ENCODE assay signal across 26 cellular contexts in the genomic region with DNA sequence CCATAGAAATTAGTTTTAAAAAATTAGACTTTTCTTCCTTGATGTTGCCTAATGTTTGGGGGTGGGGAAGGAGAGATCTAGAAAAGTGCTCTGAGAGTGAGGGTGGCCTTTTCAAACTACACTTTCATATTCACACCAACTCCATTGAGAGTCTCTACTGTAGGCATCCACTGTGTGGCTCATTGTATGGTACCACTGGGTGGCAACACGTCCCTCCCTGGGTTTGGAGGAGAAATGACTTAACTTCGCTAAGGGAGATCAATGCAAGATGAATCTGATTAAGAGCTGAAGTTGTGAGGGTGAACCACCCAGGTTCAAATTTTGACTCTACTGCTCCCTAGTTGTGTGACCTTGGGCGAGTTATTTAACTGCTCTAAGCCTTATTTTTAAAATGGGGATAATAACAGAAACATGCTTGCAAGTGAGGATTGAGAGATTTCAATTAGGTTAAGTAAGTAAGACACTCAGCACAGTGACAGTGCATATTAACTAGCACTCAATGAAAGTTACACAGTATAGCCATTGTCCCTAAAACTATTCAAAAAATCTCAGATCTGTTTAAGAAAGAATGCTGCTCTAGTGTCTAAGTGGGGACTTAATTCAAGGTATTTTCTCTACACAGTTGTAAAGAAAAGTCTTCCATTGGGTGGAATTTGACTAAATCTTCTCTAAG.
DNase-seq lines count a peak whose midpoint lies in the region; ATAC-seq and TF ChIP-seq lines count a peak whose summit lies in the region.
"Had no signal": no experiment of that assay in that cellular context is flagged by ENCODE, and none has a peak within 500 bp of the region (broad histone marks: within the 10 kb centered on the region; RNA-seq: fewer than 3 reads in every experiment).

No MANE protein-coding gene starts in this region.

- no peaks in the 10 kb centered on the region for H3K36me3 ChIP-seq in SJSA1
- no peaks in the 10 kb centered on the region for H3K36me3 ChIP-seq in endodermal cell (ENCODE audit: control insufficient read depth, insufficient read depth, low read length)
- no peaks in the 10 kb centered on the region for H3K36me3 ChIP-seq in tibial artery
- no peaks in the 10 kb centered on the region for H3K36me3 ChIP-seq in heart left ventricle
- no peaks in the 10 kb centered on the region for H3K36me3 ChIP-seq in right lobe of liver
- no peaks in the 10 kb centered on the region for H3K36me3 ChIP-seq in testis (ENCODE audit: low read depth, missing control alignments)
- H3K36me3 ChIP-seq: BLaER1 treated with 17β-estradiol and CSF1 and Interleukin-3, amounts not matched to agents 10 nM and 100 nM; cardiac muscle cell had no signal

- H3K27ac Mint-ChIP-seq in endodermal cell = no peak overlapping the region
- H3K27ac Mint-ChIP-seq: activated T-helper 1 cell treated with anti-CD3 and anti-CD28 coated beads, Interleukin-12 subunit alpha, Interleukin-12 subunit beta, Interleukin-2, Interleukin-4 antibody, amounts not matched to agents 30 ng/mL and 10 ng/mL and 1 ng/mL, durations not matched to agents 14 hours and 24 hours and 36 hours; naive thymus-derived CD4-positive, alpha-beta T cell had no signal

- H3K9me3 ChIP-seq in SJSA1 (replicated peaks) (no peaks in the 10 kb centered on the region), endodermal cell (ENCODE audit: control insufficient read depth, low read length) (no peaks in the 10 kb centered on the region), tibial artery (no peaks in the 10 kb centered on the region), heart left ventricle (no peaks in the 10 kb centered on the region), right lobe of liver (no peaks in the 10 kb centered on the region), testis (no peaks in the 10 kb centered on the region)
- H3K9me3 ChIP-seq: BLaER1 treated with 17β-estradiol and CSF1 and Interleukin-3, amounts not matched to agents 10 nM and 100 nM had no signal

- WGBS in endodermal cell (ENCODE audit: insufficient coverage in 1 of 2, insufficient read length in 1 of 2), 2 experiments = 78 to 94% methylated on average over 3 of the region's 3 CpGs
- WGBS in heart left ventricle, 4 donors = 53 to 60% (median 56%) methylated on average over 3 of the region's 3 CpGs
- 63% methylated on average over 3 of the region's 3 CpGs for WGBS in right lobe of liver (ENCODE audit: insufficient coverage, low coverage, low lambda C conversion rate, missing lambda C conversion rate)
- WGBS in testis, 2 donors = 77 to 88% methylated on average over 3 of the region's 3 CpGs

- no peak overlapping the region for H3K9ac ChIP-seq in endodermal cell (ENCODE audit: extremely low read depth, low read length, poor library complexity, severe bottlenecking)
- H3K9ac ChIP-seq: BLaER1 treated with 17β-estradiol and CSF1 and Interleukin-3, amounts not matched to agents 10 nM and 100 nM had no signal

- peaks cover 4% of the 10 kb centered on the region for H3K9me3 Mint-ChIP-seq in endodermal cell

- intact Hi-C loops in tibial artery (cut with DNase I; ENCODE audit: low total_unique reads) (no loop called here), heart left ventricle (cut with DNase I) (no loop called here), right lobe of liver (cut with DNase I) (no loop called here), testis (cut with DNase I; ENCODE audit: low total_unique reads) (no loop called here)

- DNase-seq in NCI-H2227 treated with DMSO at 0.1 percent for 48 hours (lab: John Stamatoyannopoulos, UW) = peak; percentile 40
- DNase-seq in NCI-H2227 (lab: John Stamatoyannopoulos, UW; ENCODE audit: unreplicated experiment) = no peak
- no peak for DNase-seq in SJSA1 (ENCODE audit: low read depth in 1 of 2, low spot score in 2 of 2)
- DNase-seq in endodermal cell = peak; percentile 48
- DNase-seq in tibial artery = no peak
- DNase-seq in heart left ventricle = no peak
- no peak for DNase-seq in right lobe of liver
- no peak for DNase-seq in testis
- DNase-seq: 8988T; DMS153; effector CD4-positive, alpha-beta T cell; Karpas-422; naive thymus-derived CD4-positive, alpha-beta T cell; NCI-H1436; NCI-H2171; NCI-H774; posterior cingulate gyrus; stimulated activated CD8-positive, alpha-beta memory T cell treated with anti-CD3 and anti-CD28 coated beads, Interleukin-4, amount 100 ng/mL, for 48 hours; T-helper 2 cell had no signal

- no peaks in the 10 kb centered on the region for H3K27me3 Mint-ChIP-seq in endodermal cell (ENCODE audit: insufficient read depth)

- H3K4me1 Mint-ChIP-seq in endodermal cell = peaks cover 22% of the 10 kb centered on the region
- H3K4me1 Mint-ChIP-seq: naive thymus-derived CD4-positive, alpha-beta T cell had no signal

- TF ChIP-seq POLR2A in heart left ventricle (IDR thresholded peaks at IDR 0.05) (no peak), right lobe of liver (IDR thresholded peaks at IDR 0.05) (no peak), testis (IDR thresholded peaks at IDR 0.05) (no peak)

- H3K4me3 ChIP-seq in SJSA1 (no peak overlapping the region), endodermal cell (ENCODE audit: low read length) (no peak overlapping the region), tibial artery (no peak overlapping the region), heart left ventricle (no peak overlapping the region), right lobe of liver (no peak overlapping the region), testis (no peak overlapping the region)
- H3K4me3 ChIP-seq: BLaER1 treated with 17β-estradiol and CSF1 and Interleukin-3, amounts not matched to agents 10 nM and 100 nM; cardiac muscle cell; hepatocyte; smooth muscle cell had no signal

- TF ChIP-seq CTCF in endodermal cell (conservative IDR thresholded peaks at IDR 0.05) (peak; percentile 41), tibial artery (IDR thresholded peaks at IDR 0.05) (no peak), heart left ventricle (IDR thresholded peaks at IDR 0.05) (no peak), right lobe of liver (IDR thresholded peaks at IDR 0.05) (no peak), testis (IDR thresholded peaks at IDR 0.05) (no peak)

- H3K27me3 ChIP-seq in SJSA1 (replicated peaks) = no peaks in the 10 kb centered on the region
- no peaks in the 10 kb centered on the region for H3K27me3 ChIP-seq in endodermal cell (ENCODE audit: control insufficient read depth, insufficient read depth, low read length, poor library complexity, severe bottlenecking)
- no peaks in the 10 kb centered on the region for H3K27me3 ChIP-seq in tibial artery
- no peaks in the 10 kb centered on the region for H3K27me3 ChIP-seq in heart left ventricle
- H3K27me3 ChIP-seq in right lobe of liver = no peaks in the 10 kb centered on the region
- H3K27me3 ChIP-seq in testis = no peaks in the 10 kb centered on the region
- H3K27me3 ChIP-seq: BLaER1 treated with 17β-estradiol and CSF1 and Interleukin-3, amounts not matched to agents 10 nM and 100 nM; cardiac muscle cell; hepatocyte had no signal

- H3K27ac ChIP-seq in SJSA1 (peak overlapping the region; percentile 80), endodermal cell (ENCODE audit: low read depth, low read length) (no peak overlapping the region), tibial artery (peak overlapping the region; percentile 38 to 45), heart left ventricle (no peak overlapping the region), right lobe of liver (no peak overlapping the region), testis (no peak overlapping the region)
- H3K27ac ChIP-seq: BLaER1 treated with 17β-estradiol and CSF1 and Interleukin-3, amounts not matched to agents 10 nM and 100 nM; cardiac muscle cell; hepatocyte; RWPE1 had no signal

- no peak overlapping the region for H3K4me3 Mint-ChIP-seq in endodermal cell
- H3K4me3 Mint-ChIP-seq: activated T-helper 1 cell treated with anti-CD3 and anti-CD28 coated beads, Interleukin-12 subunit alpha, Interleukin-12 subunit beta, Interleukin-2, Interleukin-4 antibody, amounts not matched to agents 30 ng/mL and 10 ng/mL and 1 ng/mL, durations not matched to agents 14 hours and 24 hours and 36 hours; naive thymus-derived CD4-positive, alpha-beta T cell had no signal

- no peaks in the 10 kb centered on the region for H3K36me3 Mint-ChIP-seq in endodermal cell (ENCODE audit: low read depth)
- H3K36me3 Mint-ChIP-seq: naive thymus-derived CD4-positive, alpha-beta T cell had no signal

- ATAC-seq in heart left ventricle = no peak
- ATAC-seq in right lobe of liver = no peak
- ATAC-seq: activated CD4-positive, CD25-positive, alpha-beta regulatory T cell treated with anti-CD3 and anti-CD28 coated beads, Interleukin-2, amount 50 U/mL, for 24 hours; naive thymus-derived CD4-positive, alpha-beta T cell had no signal

- H3K4me1 ChIP-seq in SJSA1 (replicated peaks) (peaks cover 27% of the 10 kb centered on the region), endodermal cell (ENCODE audit: control insufficient read depth, insufficient read depth, low read length) (peaks cover 5% of the 10 kb centered on the region), tibial artery (peaks cover 0 to 37% (median 9%) of the 10 kb centered on the region in 4 donors), heart left ventricle (no peaks in the 10 kb centered on the region), right lobe of liver (peaks cover 0 to 7% (median 0%) of the 10 kb centered on the region in 4 donors), testis (peaks cover 12% of the 10 kb centered on the region)
- H3K4me1 ChIP-seq: BLaER1 treated with 17β-estradiol and CSF1 and Interleukin-3, amounts not matched to agents 10 nM and 100 nM had no signal

Comparison
In these comparisons a context has a peak if more than half of its experiments do, and no peak if none do; other contexts are left out.
1. DNase-seq: peak in NCI-H2227 treated with DMSO at 0.1 percent for 48 hours (single experiment) and endodermal cell (single experiment); none in NCI-H2227 (single experiment), SJSA1 (0 of 2), tibial artery (0 of 2), heart left ventricle (0 of 5), right lobe of liver (0 of 3) and testis (single experiment).
2. H3K27ac ChIP-seq: peak in SJSA1 (single experiment) and tibial artery (2 of 2); none in endodermal cell (single experiment), heart left ventricle (0 of 12), right lobe of liver (0 of 3) and testis (0 of 2).